In genomic region chr6:41538556-41539182, GRCh38 we compare ENCODE assay signal across 11 cellular contexts. TPM values are rescaled to one million over a fixed set of nuclear protein-coding genes. Genes with fewer than 3 reads are reported as not detected.
DNase-seq lines count a peak whose midpoint lies in the region; ATAC-seq, FAIRE-seq and TF ChIP-seq lines count a peak whose summit lies in the region.
"Had no signal": no experiment of that assay in that cellular context is flagged by ENCODE, and none has a peak within 500 bp of the region (broad histone marks: within the 10 kb centered on the region; RNA-seq: fewer than 3 reads in every experiment).

No MANE protein-coding gene starts in this region.

- no peak overlapping the region for H3K4me2 ChIP-seq in IMR-90 (ENCODE audit: low read depth, low read length)
- H3K4me2 ChIP-seq in HepG2 (ENCODE audit: low read depth, low read length): no peak overlapping the region; the same call in 1 of the 2 replicates

- peak overlapping the region; percentile 86 for H3K27ac Mint-ChIP-seq in Caco-2 (ENCODE audit: unreplicated experiment)
- no peak overlapping the region for H3K27ac Mint-ChIP-seq in activated CD8-positive, alpha-beta memory T cell treated with anti-CD3 and anti-CD28 coated beads, Interleukin-2, amount 10 ng/mL, durations not matched to agents 7 days and 5 days
- H3K27ac Mint-ChIP-seq: IgD-negative memory B cell had no signal

- H4K20me1 ChIP-seq in IMR-90 (ENCODE audit: insufficient read depth, low read length): no peaks in the 10 kb centered on the region
- no peaks in the 10 kb centered on the region for H4K20me1 ChIP-seq in HepG2 (ENCODE audit: insufficient read depth, low read length)

- H2AK5ac ChIP-seq in IMR-90 (ENCODE audit: low read depth, low read length): no peak overlapping the region

- H2BK5ac ChIP-seq in IMR-90 (ENCODE audit: low read depth, low read length, poor library complexity, severe bottlenecking): no peak overlapping the region

- H3K9me3 ChIP-seq in Caco-2: no peaks in the 10 kb centered on the region
- H3K9me3 ChIP-seq in IMR-90 (ENCODE audit: control insufficient read depth, insufficient read depth, low read length): no peaks in the 10 kb centered on the region
- H3K9me3 ChIP-seq in HepG2 (ENCODE audit: low read length): no peaks in the 10 kb centered on the region
- no peaks in the 10 kb centered on the region for H3K9me3 ChIP-seq in testis

- FAIRE-seq in HepG2 (lab: Jason Lieb, UNC): no peak

- H2AFZ ChIP-seq in IMR-90 (replicated peaks; ENCODE audit: low read length, poor library complexity) (no peak overlapping the region), HepG2 (ENCODE audit: low read length) (no peak overlapping the region)

- no peak overlapping the region for H2BK120ac ChIP-seq in IMR-90 (ENCODE audit: low read depth, low read length)

- no peak overlapping the region for H3K4ac ChIP-seq in IMR-90 (ENCODE audit: low read depth, low read length)

- TF ChIP-seq EP300 in HepG2 (IDR thresholded peaks at IDR 0.05; ENCODE audit: low read depth in 2 of 2, low read length in 2 of 2) (peak in 1 of 2 experiments; percentile 68; a peak in 2 of 4 replicates), HepG2 (CRISPR knock-in tag; IDR thresholded peaks at IDR 0.05; ENCODE audit: borderline replicate concordance) (no peak)

- no peak overlapping the region for H4K8ac ChIP-seq in IMR-90 (ENCODE audit: low read depth in 2 of 2, low read length in 2 of 2)

- H3K4me1 ChIP-seq in Caco-2: peaks cover 40% of the 10 kb centered on the region
- H3K4me1 ChIP-seq in IMR-90 (ENCODE audit: control insufficient read depth, insufficient read depth, low read length): peaks cover 4% of the 10 kb centered on the region; the same call in 1 of the 2 replicates
- H3K4me1 ChIP-seq in HepG2 (ENCODE audit: insufficient read depth, low read length): peaks cover 37% of the 10 kb centered on the region
- no peaks in the 10 kb centered on the region for H3K4me1 ChIP-seq in testis

- H3K36me3 Mint-ChIP-seq in Caco-2 (ENCODE audit: insufficient read depth, unreplicated experiment): peaks cover 6% of the 10 kb centered on the region
- no peaks in the 10 kb centered on the region for H3K36me3 Mint-ChIP-seq in activated CD8-positive, alpha-beta memory T cell treated with anti-CD3 and anti-CD28 coated beads, Interleukin-2, amount 10 ng/mL, durations not matched to agents 7 days and 5 days
- H3K36me3 Mint-ChIP-seq: IgD-negative memory B cell had no signal

- H3K79me2 ChIP-seq in HepG2 (ENCODE audit: insufficient read depth, low read length): peaks cover 2% of the 10 kb centered on the region

- peak; percentile 24; the same call in 1 of the 2 replicates for ATAC-seq in IMR-90 (ENCODE audit: low read depth)
- ATAC-seq in HepG2: peak; percentile 80
- ATAC-seq in activated CD8-positive, alpha-beta memory T cell treated with anti-CD3 and anti-CD28 coated beads, Interleukin-2, amount 10 ng/mL, durations not matched to agents 7 days and 5 days: no peak

- H3K36me3 ChIP-seq in Caco-2 (ENCODE audit: control insufficient read depth, insufficient read depth, low read length): 0 out of 2 replicates have a peak, but pooled peaks cover 2% of the 10 kb centered on the region
- H3K36me3 ChIP-seq in IMR-90 (ENCODE audit: control insufficient read depth, insufficient read depth, low read length): no peaks in the 10 kb centered on the region
- H3K36me3 ChIP-seq in HepG2 (replicated peaks in 1 of 2; ENCODE audit: control insufficient read depth in 1 of 2, insufficient read depth in 2 of 2, low read length in 2 of 2): no peaks in the 10 kb centered on the region; a peak in 1 of 5 replicates
- no peaks in the 10 kb centered on the region for H3K36me3 ChIP-seq in testis (ENCODE audit: low read depth, missing control alignments)

- WGBS in IMR-90 (ENCODE audit: extremely low coverage in 2 of 2, insufficient read length in 1 of 2), 2 experiments: no CpG with 5 or more reads among the region's 2 CpGs
- WGBS in HepG2 (ENCODE audit: low lambda C conversion rate): 73% methylated on average over 2 of the region's 2 CpGs
- 75 to 97% methylated on average over 2 of the region's 2 CpGs for WGBS in testis, 2 donors

- H3K9ac ChIP-seq in IMR-90 (ENCODE audit: low read depth, low read length): no peak overlapping the region
- no peak overlapping the region for H3K9ac ChIP-seq in HepG2 (ENCODE audit: insufficient read depth, low read depth, low read length)

- no peak overlapping the region for H2BK20ac ChIP-seq in IMR-90 (ENCODE audit: low read depth, low read length)

- H3K14ac ChIP-seq in IMR-90 (replicated peaks; ENCODE audit: low read depth, low read length): no peak overlapping the region

- POLR2A ChIA-PET in Caco-2 (lab: Charles Lee) (no interaction called here), IMR-90 (lab: Charles Lee; ENCODE audit: unreplicated experiment) (no interaction called here), HepG2 (lab: Yijun Ruan, JAX) (interaction anchor here (1.0 to 3.9 kb wide), 7 partner anchors 10 to 79 kb away, joined by 3 to 38 read pairs (median 16); no protein-coding TSS in a partner anchor)

- H3K9me3 Mint-ChIP-seq in Caco-2 (ENCODE audit: unreplicated experiment): no peaks in the 10 kb centered on the region
- no peaks in the 10 kb centered on the region for H3K9me3 Mint-ChIP-seq in activated CD8-positive, alpha-beta memory T cell treated with anti-CD3 and anti-CD28 coated beads, Interleukin-2, amount 10 ng/mL, durations not matched to agents 7 days and 5 days (ENCODE audit: low read depth)
- H3K9me3 Mint-ChIP-seq: IgD-negative memory B cell had no signal

- no peak overlapping the region for H3K18ac ChIP-seq in IMR-90 (ENCODE audit: low read depth, low read length)

- no peak overlapping the region for H4K5ac ChIP-seq in IMR-90 (ENCODE audit: low read depth, low read length)

- BruUV-seq in Caco-2 (replicated peaks; lab: Mats Ljungman, UMichigan): no TSS peak
- no TSS peak for BruUV-seq in IMR-90 (replicated peaks; lab: Mats Ljungman, UMichigan)
- BruUV-seq in HepG2 (replicated peaks; lab: Mats Ljungman, UMichigan): no TSS peak

- intact Hi-C loops in Caco-2 (cut with micrococcal nuclease; ENCODE audit: unreplicated experiment) (loop anchor here (5.0 kb wide), 1 partner anchor 36 kb away; no protein-coding TSS in a partner anchor), IMR-90 (cut with micrococcal nuclease) (loop anchor here (1.0 kb wide), 1 partner anchor 16 kb away; no protein-coding TSS in a partner anchor), HepG2 (cut with micrococcal nuclease; ENCODE audit: unreplicated experiment) (no loop called here), testis (cut with DNase I; ENCODE audit: low total_unique reads) (no loop called here)

- no peaks in the 10 kb centered on the region for H3K9me1 ChIP-seq in IMR-90 (ENCODE audit: insufficient read depth, low read length)

- in situ Hi-C loops in IMR-90 (cut with MboI; ENCODE audit: low sequenced_read_pairs) (no loop called here), HepG2 (cut with HindIII; ENCODE audit: extremely low pct_ligation_motif_present, low pct_unique_long_range_greater_than_20kb) (no loop called here)

- H3K4me1 Mint-ChIP-seq in Caco-2 (ENCODE audit: low read depth, unreplicated experiment): peaks cover 44% of the 10 kb centered on the region
- H3K4me1 Mint-ChIP-seq in activated CD8-positive, alpha-beta memory T cell treated with anti-CD3 and anti-CD28 coated beads, Interleukin-2, amount 10 ng/mL, durations not matched to agents 7 days and 5 days: no peaks in the 10 kb centered on the region

- no peak overlapping the region for H4K91ac ChIP-seq in IMR-90 (ENCODE audit: insufficient read depth, low read depth, low read length)

- TF ChIP-seq CTCF in Caco-2 (IDR thresholded peaks at IDR 0.05; ENCODE audit: insufficient read depth in 1 of 2, low read depth in 1 of 2, low read length in 1 of 2, severe bottlenecking in 1 of 2, unreplicated experiment in 1 of 2) (no peak), IMR-90 (conservative IDR thresholded peaks at IDR 0.05; ENCODE audit: low read depth, low read length) (no peak), VCaP (conservative IDR thresholded peaks at IDR 0.05) (no peak), HepG2 (CRISPR knock-in tag; IDR thresholded peaks at IDR 0.05) (no peak), testis (IDR thresholded peaks at IDR 0.05) (no peak)

- H3K27me3 ChIP-seq in Caco-2 (replicated peaks; ENCODE audit: control insufficient read depth, insufficient read depth, low read length): no peaks in the 10 kb centered on the region
- H3K27me3 ChIP-seq in IMR-90 (ENCODE audit: control insufficient read depth, insufficient read depth, low read length): peaks cover 45% of the 10 kb centered on the region
- H3K27me3 ChIP-seq in HepG2 (ENCODE audit: control insufficient read depth in 1 of 2, insufficient read depth in 2 of 2, low read length in 2 of 2): no peaks in the 10 kb centered on the region
- no peaks in the 10 kb centered on the region for H3K27me3 ChIP-seq in testis

- H3K27me3 Mint-ChIP-seq in Caco-2 (ENCODE audit: insufficient read depth, unreplicated experiment): no peaks in the 10 kb centered on the region
- H3K27me3 Mint-ChIP-seq in activated CD8-positive, alpha-beta memory T cell treated with anti-CD3 and anti-CD28 coated beads, Interleukin-2, amount 10 ng/mL, durations not matched to agents 7 days and 5 days: peaks cover 76% of the 10 kb centered on the region
- H3K27me3 Mint-ChIP-seq: IgD-negative memory B cell had no signal

- H3K27ac ChIP-seq in IMR-90 (ENCODE audit: insufficient read depth, low read length) (no peak overlapping the region), VCaP (peak overlapping the region; percentile 92), HepG2 (ENCODE audit: extremely low read length, insufficient read depth, low read length) (no peak overlapping the region), testis (no peak overlapping the region)
- H3K27ac ChIP-seq: epithelial cell of prostate had no signal

- H2BK15ac ChIP-seq in IMR-90 (ENCODE audit: low read depth, low read length): no peak overlapping the region

- peak overlapping the region; percentile 11 for H3K4me3 Mint-ChIP-seq in Caco-2 (ENCODE audit: unreplicated experiment)
- H3K4me3 Mint-ChIP-seq in activated CD8-positive, alpha-beta memory T cell treated with anti-CD3 and anti-CD28 coated beads, Interleukin-2, amount 10 ng/mL, durations not matched to agents 7 days and 5 days: no peak overlapping the region
- H3K4me3 Mint-ChIP-seq: IgD-negative memory B cell had no signal

- dilution Hi-C loops in IMR-90 (cut with HindIII; ENCODE audit: low sequenced_read_pairs, unreplicated experiment): no loop called here

- H3K23ac ChIP-seq in IMR-90 (ENCODE audit: low read depth, low read length): no peak overlapping the region

- no peak for TF ChIP-seq RAD21 in IMR-90 (IDR thresholded peaks at IDR 0.05; ENCODE audit: low read length)
- no peak for TF ChIP-seq RAD21 in HepG2 (CRISPR knock-in tag; IDR thresholded peaks at IDR 0.05)

- no peak overlapping the region for H2AK9ac ChIP-seq in IMR-90 (replicated peaks; ENCODE audit: low read depth, low read length, poor library complexity)

- TF ChIP-seq POLR2A in IMR-90 (IDR thresholded peaks at IDR 0.05; ENCODE audit: low read depth, low read length) (no peak), HepG2 (IDR thresholded peaks at IDR 0.05; ENCODE audit: insufficient read depth in 1 of 2, low read depth in 2 of 2, low read length in 2 of 2) (0 out of 4 replicates have a peak, but pooled peaks of 1 of the 2 experiments have one; percentile 29), testis (IDR thresholded peaks at IDR 0.05) (no peak)

- no peaks in the 10 kb centered on the region for H3K79me1 ChIP-seq in IMR-90 (ENCODE audit: low read depth in 1 of 2, low read length in 2 of 2)

- no peak overlapping the region for H3K56ac ChIP-seq in IMR-90 (ENCODE audit: extremely low read depth, insufficient read depth, low read length)

- H3K4me3 ChIP-seq in Caco-2 (ENCODE audit: low read depth, low read length) (no peak overlapping the region), IMR-90 (ENCODE audit: insufficient read depth, low read depth, low read length) (no peak overlapping the region), HepG2 (replicated peaks in 1 of 3; ENCODE audit: insufficient read depth in 1 of 3, low read depth in 2 of 3, low read length in 3 of 3) (no peak overlapping the region), testis (no peak overlapping the region)

- peak in 1 of 2 experiments; percentile 43 for DNase-seq in Caco-2
- DNase-seq in IMR-90: peak; percentile 13
- no peak for DNase-seq in HepG2 (ENCODE audit: low spot score)
- no peak for DNase-seq in NCI-H526 treated with DMSO at 0.1 percent for 48 hours (lab: John Stamatoyannopoulos, UW)
- DNase-seq in H4 (ENCODE audit: low spot score): no peak
- DNase-seq in activated CD8-positive, alpha-beta memory T cell treated with anti-CD3 and anti-CD28 coated beads, Interleukin-2, amount 10 ng/mL, durations not matched to agents 7 days and 5 days: no peak
- no peak for DNase-seq in testis
- DNase-seq: NCI-H524 had no signal

- CTCF ChIA-PET in Caco-2 (lab: Charles Lee): interaction anchor here (0.6 to 1.0 kb wide), 2 partner anchors 29 to 77 kb away, joined by 3 read pairs; no protein-coding TSS in a partner anchor
- CTCF ChIA-PET in IMR-90 (lab: Yijun Ruan, JAX): no interaction called here
- CTCF ChIA-PET in HepG2 (lab: Yijun Ruan, JAX; ENCODE audit: low intra/inter-chr PET ratio, low total read pairs): no interaction called here
- CTCF ChIA-PET in activated CD8-positive, alpha-beta memory T cell treated with anti-CD3 and anti-CD28 coated beads, Interleukin-2, amount 10 ng/mL, durations not matched to agents 7 days and 5 days (lab: Charles Lee): interaction anchor here (0.6 kb wide), 1 partner anchor 105 kb away, joined by 3 read pairs; no protein-coding TSS in a partner anchor

RNA-seq across cellular contexts. Expression of gene FOXP4, which starts 7.5 kb away (rescaled TPM):
- total RNA-seq in Caco-2 (2022) (108 and 117 TPM in 2 replicates), IMR-90 (2012; rRNA removed) (0.72 and 0.83 TPM in 2 replicates), HepG2 (2016; rRNA removed; fragmentation: Illumina TruSeq; extraction: Trizol) (11.0 TPM in 2 replicates), testis (10 to 100 TPM; 39.7 to 50.2 TPM)
- polyA plus RNA-seq in IMR-90 (2012; rRNA removed) (9.5 and 10.4 TPM in 2 replicates), HepG2 (2011; rRNA removed) (12.4 and 15.9 TPM in 2 replicates), testis (ENCODE audit: insufficient read depth, low read depth, low replicate concordance) (38.0 TPM)
- polyA plus RNA-seq in IMR-90 (2012; cell fraction: cytosol; rRNA removed): 6.0 and 13.9 TPM in 2 replicates
- 9.7 and 21.6 TPM in 2 replicates for polyA plus RNA-seq in IMR-90 (2012; cell fraction: nucleus; rRNA removed; ENCODE audit: low replicate concordance)
- total RNA-seq in HepG2 (2016; cell fraction: cytosol; rRNA removed; fragmentation: Illumina TruSeq; extraction: Trizol; ENCODE audit: low read depth): 2.8 and 3.0 TPM in 2 replicates
- 9.5 and 11.3 TPM in 2 replicates for total RNA-seq in HepG2 (2016; cell fraction: insoluble cytoplasmic fraction; rRNA removed; fragmentation: Illumina TruSeq; extraction: Trizol)
- 15.4 and 15.8 TPM in 2 replicates for total RNA-seq in HepG2 (2016; cell fraction: membrane; rRNA removed; fragmentation: Illumina TruSeq; extraction: Trizol)
- 14.9 TPM in 2 replicates for total RNA-seq in HepG2 (2016; cell fraction: nucleus; rRNA removed; fragmentation: Illumina TruSeq; extraction: Trizol)
- 6.6 and 10.1 TPM in 2 replicates for polyA plus RNA-seq in HepG2 (2011; cell fraction: cytosol; rRNA removed)
- 47.8 and 59.4 TPM in 2 replicates for polyA plus RNA-seq in HepG2 (2011; cell fraction: nucleus; rRNA removed)
- 53.6 and 69.1 TPM in 2 replicates for polyA plus RNA-seq in HepG2 (2012)
- polyA plus RNA-seq in HepG2 (2016; cell fraction: cytosol; fragmentation: Illumina TruSeq; extraction: Trizol; ENCODE audit: low read depth): 10.9 and 11.7 TPM in 2 replicates
- 37.6 and 56.8 TPM in 2 replicates for polyA plus RNA-seq in HepG2 (2016; cell fraction: insoluble cytoplasmic fraction; fragmentation: Illumina TruSeq; extraction: Trizol; ENCODE audit: low read depth)
- 44.1 and 44.7 TPM in 2 replicates for polyA plus RNA-seq in HepG2 (2016; cell fraction: membrane; fragmentation: Illumina TruSeq; extraction: Trizol; ENCODE audit: low read depth)
- 75.1 and 80.7 TPM in 2 replicates for polyA plus RNA-seq in HepG2 (2016; cell fraction: nucleus; fragmentation: Illumina TruSeq; extraction: Trizol; ENCODE audit: insufficient read depth, low read depth)
- 3.3 and 26.4 TPM in 2 replicates for polyA minus RNA-seq in HepG2 (2011; rRNA and poly(A)+ RNA removed; ENCODE audit: low replicate concordance)
- 29.5 and 30.0 TPM in 2 replicates for polyA minus RNA-seq in HepG2 (2011; cell fraction: cytosol; rRNA and poly(A)+ RNA removed)
- polyA minus RNA-seq in HepG2 (2011; cell fraction: nucleus; rRNA and poly(A)+ RNA removed): 15.2 and 15.5 TPM in 2 replicates
- total RNA-seq in H4 (2014; rRNA removed; shearing (Covaris generic)): 2.7 and 3.1 TPM in 2 replicates
- 1 to 10 TPM; 6.5 to 7.7 TPM for total RNA-seq in activated CD8-positive, alpha-beta memory T cell treated with anti-CD3 and anti-CD28 coated beads, Interleukin-2, amount 10 ng/mL, durations not matched to agents 7 days and 5 days

Comparison
In these comparisons a context has a peak if more than half of its experiments do, and no peak if none do; other contexts are left out.
1. CTCF ChIA-PET loops: an anchor here in Caco-2 (0.6 to 1.0 kb wide) and activated CD8-positive, alpha-beta memory T cell treated with anti-CD3 and anti-CD28 coated beads, Interleukin-2, amount 10 ng/mL, durations not matched to agents 7 days and 5 days (0.6 kb wide); none called in IMR-90 and HepG2.
2. intact Hi-C loops: an anchor here in Caco-2 (5.0 kb wide) and IMR-90 (1.0 kb wide); none called in HepG2 and testis.